ENCODE assay signal across 1 cellular context in the genomic region with DNA sequence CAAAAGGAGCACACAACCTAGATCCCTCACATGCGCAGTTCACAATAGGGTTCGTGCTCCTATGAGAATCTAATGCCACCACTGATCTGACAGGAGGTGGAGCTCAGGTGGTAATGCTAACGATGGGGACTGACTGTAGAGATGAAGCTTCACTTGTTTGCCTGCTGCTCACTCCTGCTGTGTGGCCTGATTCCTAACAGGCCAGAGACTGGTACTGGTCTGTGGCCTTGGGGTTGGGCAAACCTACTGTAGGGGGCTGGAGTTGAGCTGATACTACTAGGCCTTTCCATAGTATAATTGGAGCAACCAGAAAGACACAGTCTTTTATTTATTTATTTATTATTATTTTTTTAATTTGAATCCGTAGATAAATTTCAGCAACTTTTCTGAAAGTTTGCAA.
TF ChIP-seq lines count a peak whose summit lies in the region.

No MANE protein-coding gene starts in this region.

TF ChIP-seq in GM23338, 12 proteins besides CTCF, POLR2A, EP300 and RAD21:
- TF ChIP-seq JUNB (IDR thresholded peaks at IDR 0.05; ENCODE audit: unreplicated experiment) (no peak), CREB1 (CRISPR knock-in tag; IDR thresholded peaks at IDR 0.05; ENCODE audit: low read depth) (no peak), EZH2phosphoT487 (IDR thresholded peaks at IDR 0.05; ENCODE audit: unreplicated experiment) (no peak), POLR2AphosphoS5 (IDR thresholded peaks at IDR 0.05; ENCODE audit: low read depth) (no peak), EZH2 (IDR thresholded peaks at IDR 0.05; ENCODE audit: low read depth, unreplicated experiment) (no peak), NANOG (IDR thresholded peaks at IDR 0.05; ENCODE audit: borderline replicate concordance) (no peak), ZNF331 (CRISPR knock-in tag; IDR thresholded peaks at IDR 0.05; ENCODE audit: low read depth) (no peak), ZNF114 (CRISPR knock-in tag; IDR thresholded peaks at IDR 0.05) (no peak), STAT1 (IDR thresholded peaks at IDR 0.05; ENCODE audit: unreplicated experiment) (no peak)
- TF ChIP-seq, protein P1, sequence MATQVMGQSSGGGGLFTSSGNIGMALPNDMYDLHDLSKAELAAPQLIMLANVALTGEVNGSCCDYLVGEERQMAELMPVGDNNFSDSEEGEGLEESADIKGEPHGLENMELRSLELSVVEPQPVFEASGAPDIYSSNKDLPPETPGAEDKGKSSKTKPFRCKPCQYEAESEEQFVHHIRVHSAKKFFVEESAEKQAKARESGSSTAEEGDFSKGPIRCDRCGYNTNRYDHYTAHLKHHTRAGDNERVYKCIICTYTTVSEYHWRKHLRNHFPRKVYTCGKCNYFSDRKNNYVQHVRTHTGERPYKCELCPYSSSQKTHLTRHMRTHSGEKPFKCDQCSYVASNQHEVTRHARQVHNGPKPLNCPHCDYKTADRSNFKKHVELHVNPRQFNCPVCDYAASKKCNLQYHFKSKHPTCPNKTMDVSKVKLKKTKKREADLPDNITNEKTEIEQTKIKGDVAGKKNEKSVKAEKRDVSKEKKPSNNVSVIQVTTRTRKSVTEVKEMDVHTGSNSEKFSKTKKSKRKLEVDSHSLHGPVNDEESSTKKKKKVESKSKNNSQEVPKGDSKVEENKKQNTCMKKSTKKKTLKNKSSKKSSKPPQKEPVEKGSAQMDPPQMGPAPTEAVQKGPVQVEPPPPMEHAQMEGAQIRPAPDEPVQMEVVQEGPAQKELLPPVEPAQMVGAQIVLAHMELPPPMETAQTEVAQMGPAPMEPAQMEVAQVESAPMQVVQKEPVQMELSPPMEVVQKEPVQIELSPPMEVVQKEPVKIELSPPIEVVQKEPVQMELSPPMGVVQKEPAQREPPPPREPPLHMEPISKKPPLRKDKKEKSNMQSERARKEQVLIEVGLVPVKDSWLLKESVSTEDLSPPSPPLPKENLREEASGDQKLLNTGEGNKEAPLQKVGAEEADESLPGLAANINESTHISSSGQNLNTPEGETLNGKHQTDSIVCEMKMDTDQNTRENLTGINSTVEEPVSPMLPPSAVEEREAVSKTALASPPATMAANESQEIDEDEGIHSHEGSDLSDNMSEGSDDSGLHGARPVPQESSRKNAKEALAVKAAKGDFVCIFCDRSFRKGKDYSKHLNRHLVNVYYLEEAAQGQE (IDR thresholded peaks at IDR 0.05; ENCODE audit: unreplicated experiment) = no peak
- TF ChIP-seq, protein P2, sequence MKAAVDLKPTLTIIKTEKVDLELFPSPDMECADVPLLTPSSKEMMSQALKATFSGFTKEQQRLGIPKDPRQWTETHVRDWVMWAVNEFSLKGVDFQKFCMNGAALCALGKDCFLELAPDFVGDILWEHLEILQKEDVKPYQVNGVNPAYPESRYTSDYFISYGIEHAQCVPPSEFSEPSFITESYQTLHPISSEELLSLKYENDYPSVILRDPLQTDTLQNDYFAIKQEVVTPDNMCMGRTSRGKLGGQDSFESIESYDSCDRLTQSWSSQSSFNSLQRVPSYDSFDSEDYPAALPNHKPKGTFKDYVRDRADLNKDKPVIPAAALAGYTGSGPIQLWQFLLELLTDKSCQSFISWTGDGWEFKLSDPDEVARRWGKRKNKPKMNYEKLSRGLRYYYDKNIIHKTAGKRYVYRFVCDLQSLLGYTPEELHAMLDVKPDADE (IDR thresholded peaks at IDR 0.05) = no peak
- TF ChIP-seq, protein P3, sequence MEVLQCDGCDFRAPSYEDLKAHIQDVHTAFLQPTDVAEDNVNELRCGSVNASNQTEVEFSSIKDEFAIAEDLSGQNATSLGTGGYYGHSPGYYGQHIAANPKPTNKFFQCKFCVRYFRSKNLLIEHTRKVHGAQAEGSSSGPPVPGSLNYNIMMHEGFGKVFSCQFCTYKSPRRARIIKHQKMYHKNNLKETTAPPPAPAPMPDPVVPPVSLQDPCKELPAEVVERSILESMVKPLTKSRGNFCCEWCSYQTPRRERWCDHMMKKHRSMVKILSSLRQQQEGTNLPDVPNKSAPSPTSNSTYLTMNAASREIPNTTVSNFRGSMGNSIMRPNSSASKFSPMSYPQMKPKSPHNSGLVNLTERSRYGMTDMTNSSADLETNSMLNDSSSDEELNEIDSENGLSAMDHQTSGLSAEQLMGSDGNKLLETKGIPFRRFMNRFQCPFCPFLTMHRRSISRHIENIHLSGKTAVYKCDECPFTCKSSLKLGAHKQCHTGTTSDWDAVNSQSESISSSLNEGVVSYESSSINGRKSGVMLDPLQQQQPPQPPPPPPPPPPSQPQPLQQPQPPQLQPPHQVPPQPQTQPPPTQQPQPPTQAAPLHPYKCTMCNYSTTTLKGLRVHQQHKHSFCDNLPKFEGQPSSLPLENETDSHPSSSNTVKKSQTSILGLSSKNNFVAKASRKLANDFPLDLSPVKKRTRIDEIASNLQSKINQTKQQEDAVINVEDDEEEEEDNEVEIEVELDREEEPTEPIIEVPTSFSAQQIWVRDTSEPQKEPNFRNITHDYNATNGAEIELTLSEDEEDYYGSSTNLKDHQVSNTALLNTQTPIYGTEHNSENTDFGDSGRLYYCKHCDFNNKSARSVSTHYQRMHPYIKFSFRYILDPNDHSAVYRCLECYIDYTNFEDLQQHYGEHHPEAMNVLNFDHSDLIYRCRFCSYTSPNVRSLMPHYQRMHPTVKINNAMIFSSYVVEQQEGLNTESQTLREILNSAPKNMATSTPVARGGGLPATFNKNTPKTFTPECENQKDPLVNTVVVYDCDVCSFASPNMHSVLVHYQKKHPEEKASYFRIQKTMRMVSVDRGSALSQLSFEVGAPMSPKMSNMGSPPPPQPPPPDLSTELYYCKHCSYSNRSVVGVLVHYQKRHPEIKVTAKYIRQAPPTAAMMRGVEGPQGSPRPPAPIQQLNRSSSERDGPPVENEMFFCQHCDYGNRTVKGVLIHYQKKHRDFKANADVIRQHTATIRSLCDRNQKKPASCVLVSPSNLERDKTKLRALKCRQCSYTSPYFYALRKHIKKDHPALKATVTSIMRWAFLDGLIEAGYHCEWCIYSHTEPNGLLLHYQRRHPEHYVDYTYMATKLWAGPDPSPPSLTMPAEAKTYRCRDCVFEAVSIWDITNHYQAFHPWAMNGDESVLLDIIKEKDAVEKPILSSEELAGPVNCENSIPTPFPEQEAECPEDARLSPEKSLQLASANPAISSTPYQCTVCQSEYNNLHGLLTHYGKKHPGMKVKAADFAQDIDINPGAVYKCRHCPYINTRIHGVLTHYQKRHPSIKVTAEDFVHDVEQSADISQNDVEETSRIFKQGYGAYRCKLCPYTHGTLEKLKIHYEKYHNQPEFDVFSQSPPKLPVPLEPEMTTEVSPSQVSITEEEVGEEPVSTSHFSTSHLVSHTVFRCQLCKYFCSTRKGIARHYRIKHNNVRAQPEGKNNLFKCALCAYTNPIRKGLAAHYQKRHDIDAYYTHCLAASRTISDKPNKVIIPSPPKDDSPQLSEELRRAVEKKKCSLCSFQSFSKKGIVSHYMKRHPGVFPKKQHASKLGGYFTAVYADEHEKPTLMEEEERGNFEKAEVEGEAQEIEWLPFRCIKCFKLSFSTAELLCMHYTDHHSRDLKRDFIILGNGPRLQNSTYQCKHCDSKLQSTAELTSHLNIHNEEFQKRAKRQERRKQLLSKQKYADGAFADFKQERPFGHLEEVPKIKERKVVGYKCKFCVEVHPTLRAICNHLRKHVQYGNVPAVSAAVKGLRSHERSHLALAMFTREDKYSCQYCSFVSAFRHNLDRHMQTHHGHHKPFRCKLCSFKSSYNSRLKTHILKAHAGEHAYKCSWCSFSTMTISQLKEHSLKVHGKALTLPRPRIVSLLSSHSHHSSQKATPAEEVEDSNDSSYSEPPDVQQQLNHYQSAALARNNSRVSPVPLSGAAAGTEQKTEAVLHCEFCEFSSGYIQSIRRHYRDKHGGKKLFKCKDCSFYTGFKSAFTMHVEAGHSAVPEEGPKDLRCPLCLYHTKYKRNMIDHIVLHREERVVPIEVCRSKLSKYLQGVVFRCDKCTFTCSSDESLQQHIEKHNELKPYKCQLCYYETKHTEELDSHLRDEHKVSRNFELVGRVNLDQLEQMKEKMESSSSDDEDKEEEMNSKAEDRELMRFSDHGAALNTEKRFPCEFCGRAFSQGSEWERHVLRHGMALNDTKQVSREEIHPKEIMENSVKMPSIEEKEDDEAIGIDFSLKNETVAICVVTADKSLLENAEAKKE (CRISPR knock-in tag; IDR thresholded peaks at IDR 0.05) = no peak
